ENCODE assay signal across 1 cellular context in genomic region chr16:259814-260253, GRCh38.
TF ChIP-seq lines count a peak whose summit lies in the region.

No MANE protein-coding gene starts in this region.

TF ChIP-seq in HepG2, 621 proteins besides CTCF, POLR2A, EP300 and RAD21:
- TF ChIP-seq TSC22D2 (CRISPR knock-in tag; IDR thresholded peaks at IDR 0.05; ENCODE audit: borderline replicate concordance) (no peak), AGO2 (optimal IDR thresholded peaks at IDR 0.05; ENCODE audit: low read depth, low read length) (peak; percentile 17)
